ENCODE assay signal across 4 cellular contexts in genomic region chr17:41422586-41422985, GRCh38. TPM values are rescaled to one million over a fixed set of nuclear protein-coding genes. Genes with fewer than 3 reads are reported as not detected.
"Had no signal": no experiment of that assay in that cellular context is flagged by ENCODE, and none has a peak within 500 bp of the region (broad histone marks: within the 10 kb centered on the region; RNA-seq: fewer than 3 reads in every experiment).

No MANE protein-coding gene starts in this region.

RNA-seq across cellular contexts. Expression of gene KRT37, which starts 1.8 kb away (rescaled TPM):
- total RNA-seq: LHCN-M2, M059J, MCF 10A, NCI-H460 had no signal

RNA-seq across cellular contexts. Expression of gene KRT38, which starts 18.2 kb away (rescaled TPM):
- total RNA-seq: LHCN-M2, M059J, MCF 10A, NCI-H460 had no signal

RNA-seq across cellular contexts. Expression of gene KRT31, which starts 25.2 kb away (rescaled TPM):
- total RNA-seq: LHCN-M2, M059J, MCF 10A, NCI-H460 had no signal

RNA-seq across cellular contexts. Expression of gene KRT32, which starts 44.6 kb away (rescaled TPM):
- total RNA-seq: LHCN-M2, MCF 10A, NCI-H460 had no signal
